ENCODE assay signal across 23 cellular contexts in genomic region chr17:11023639-11024479, GRCh38.
DNase-seq lines count a peak whose midpoint lies in the region; ATAC-seq, FAIRE-seq and TF ChIP-seq lines count a peak whose summit lies in the region.
"Had no signal": no experiment of that assay in that cellular context is flagged by ENCODE, and none has a peak within 500 bp of the region (broad histone marks: within the 10 kb centered on the region; RNA-seq: fewer than 3 reads in every experiment).

No MANE protein-coding gene starts in this region.

- dilution Hi-C loops in keratinocyte (cut with MboI; ENCODE audit: extremely low pct_ligation_motif_present, low sequenced_read_pairs) = no loop called here

- H3K4me1 Mint-ChIP-seq in mesothelial cell of epicardium (peaks cover 2% of the 10 kb centered on the region), nephron progenitor cell (peaks cover 9% of the 10 kb centered on the region), glutamatergic neuron (ENCODE audit: low read depth, unreplicated experiment) (no peaks in the 10 kb centered on the region)
- H3K4me1 Mint-ChIP-seq: B cell; CD4-positive, CD25-positive, alpha-beta regulatory T cell; GM23338 had no signal

- TF ChIP-seq CTCF in esophagus muscularis mucosa (IDR thresholded peaks at IDR 0.05) (no peak), keratinocyte (optimal IDR thresholded peaks at IDR 0.05 in 1 of 3, IDR thresholded peaks at IDR 0.05 in 1 of 3, conservative IDR thresholded peaks at IDR 0.05 in 1 of 3; ENCODE audit: extremely low read depth in 1 of 3, insufficient read depth in 2 of 3, low read length in 3 of 3) (no peak), mesothelial cell of epicardium (IDR thresholded peaks at IDR 0.05; ENCODE audit: unreplicated experiment) (no peak), nephron progenitor cell (IDR thresholded peaks at IDR 0.05) (no peak), glutamatergic neuron (IDR thresholded peaks at IDR 0.05; ENCODE audit: partially characterized antibody, unreplicated experiment) (no peak)

- H2AFZ ChIP-seq in keratinocyte (ENCODE audit: control insufficient read depth, low read length) = peak overlapping the region; percentile 48
- H2AFZ ChIP-seq: GM23338 had no signal

- H3K27ac ChIP-seq in esophagus muscularis mucosa (replicated peaks in 1 of 4) (no peak overlapping the region), keratinocyte (ENCODE audit: control insufficient read depth, insufficient read depth, low read length) (peak overlapping the region; percentile 31)
- H3K27ac ChIP-seq: 22Rv1, BLaER1, C4-2B had no signal

- H3K9me3 Mint-ChIP-seq in mesothelial cell of epicardium (no peaks in the 10 kb centered on the region), nephron progenitor cell (no peaks in the 10 kb centered on the region), glutamatergic neuron (ENCODE audit: unreplicated experiment) (no peaks in the 10 kb centered on the region)
- H3K9me3 Mint-ChIP-seq: CD8-positive, alpha-beta T cell had no signal

- no peak for ATAC-seq in GM19452 (IDR thresholded peaks at IDR 0.05; ENCODE audit: unreplicated experiment)
- no peak for ATAC-seq in Right ventricle myocardium inferior
- ATAC-seq: CD8-positive, alpha-beta T cell; GM23338 had no signal

- H3K4me3 Mint-ChIP-seq in mesothelial cell of epicardium (no peak overlapping the region), nephron progenitor cell (no peak overlapping the region), glutamatergic neuron (ENCODE audit: unreplicated experiment) (no peak overlapping the region)
- H3K4me3 Mint-ChIP-seq: B cell; CD4-positive, CD25-positive, alpha-beta regulatory T cell; CD8-positive, alpha-beta T cell; GM23338; HFFc6 had no signal

- H3K4me2 ChIP-seq in keratinocyte (ENCODE audit: control insufficient read depth, extremely low read depth, insufficient read depth, low read depth, low read length) = no peak overlapping the region
- H3K4me2 ChIP-seq: BLaER1, GM23338 had no signal

- H3K9me1 ChIP-seq in keratinocyte (ENCODE audit: control insufficient read depth, extremely low read depth, insufficient read depth, low read length) = no peaks in the 10 kb centered on the region

- TF ChIP-seq POLR2A in esophagus muscularis mucosa (IDR thresholded peaks at IDR 0.05; ENCODE audit: low read depth) (no peak), H54 (IDR thresholded peaks at IDR 0.05; ENCODE audit: low read depth, low read length) (no peak)

- intact Hi-C loops in esophagus muscularis mucosa (cut with DNase I) (no loop called here), Right ventricle myocardium inferior (cut with DNase I) (no loop called here)

- H3K4me1 ChIP-seq in esophagus muscularis mucosa = no peaks in the 10 kb centered on the region
- peaks cover 25% of the 10 kb centered on the region for H3K4me1 ChIP-seq in keratinocyte (ENCODE audit: control insufficient read depth, extremely low read depth, insufficient read depth, low read length)
- H3K4me1 ChIP-seq: Caco-2, HAP-1 had no signal

- no peaks in the 10 kb centered on the region for H3K79me2 ChIP-seq in keratinocyte (ENCODE audit: control insufficient read depth, insufficient read depth, low read length)

- H3K27me3 ChIP-seq in esophagus muscularis mucosa = no peaks in the 10 kb centered on the region
- H3K27me3 ChIP-seq in keratinocyte (ENCODE audit: control insufficient read depth, extremely low read depth, insufficient read depth, low read length) = no peaks in the 10 kb centered on the region
- H3K27me3 ChIP-seq: BLaER1 had no signal

- H3K27ac Mint-ChIP-seq in mesothelial cell of epicardium = peak overlapping the region; percentile 8
- no peak overlapping the region for H3K27ac Mint-ChIP-seq in nephron progenitor cell
- H3K27ac Mint-ChIP-seq in glutamatergic neuron (ENCODE audit: unreplicated experiment) = no peak overlapping the region
- H3K27ac Mint-ChIP-seq: B cell; CD4-positive, CD25-positive, alpha-beta regulatory T cell; CD8-positive, alpha-beta T cell; GM23338; HFFc6 had no signal

- H3K9ac ChIP-seq in keratinocyte (ENCODE audit: control insufficient read depth, extremely low read depth, insufficient read depth, low read length) = no peak overlapping the region
- H3K9ac ChIP-seq: BLaER1 had no signal

- DNase-seq in esophagus muscularis mucosa (ENCODE audit: extremely low spot score) (peak; percentile 85), keratinocyte (ENCODE audit: low read depth, low spot score) (peak; percentile 33), mesothelial cell of epicardium (ENCODE audit: low spot score in 2 of 2, unreplicated experiment in 2 of 2) (no peak), nephron progenitor cell (peak; percentile 2), H54 (ENCODE audit: insufficient read length, low spot score) (no peak), glutamatergic neuron (no peak), Right ventricle myocardium inferior (ENCODE audit: missing footprints) (no peak)
- DNase-seq: Caco-2; CD4-positive, CD25-positive, alpha-beta regulatory T cell; CD8-positive, alpha-beta T cell; DMS153; DND-41; HFFc6 had no signal

- H3K36me3 ChIP-seq in esophagus muscularis mucosa (no peaks in the 10 kb centered on the region), keratinocyte (ENCODE audit: control insufficient read depth in 2 of 2, extremely low read depth in 1 of 2, insufficient read depth in 2 of 2, low read length in 2 of 2) (no peaks in the 10 kb centered on the region)
- H3K36me3 ChIP-seq: BLaER1, HAP-1 had no signal

- WGBS in esophagus muscularis mucosa = 41% methylated on average over 5 of the region's 5 CpGs

- H3K27me3 Mint-ChIP-seq in mesothelial cell of epicardium (ENCODE audit: low read depth) = no peaks in the 10 kb centered on the region
- H3K27me3 Mint-ChIP-seq in nephron progenitor cell (ENCODE audit: low read depth, poor library complexity) = peaks cover 17% of the 10 kb centered on the region
- peaks cover 2% of the 10 kb centered on the region for H3K27me3 Mint-ChIP-seq in glutamatergic neuron (ENCODE audit: unreplicated experiment)

- H3K4me3 ChIP-seq in esophagus muscularis mucosa = no peak overlapping the region
- no peak overlapping the region for H3K4me3 ChIP-seq in keratinocyte (ENCODE audit: control insufficient read depth in 2 of 3, extremely low read depth in 1 of 3, insufficient read depth in 2 of 3, low read depth in 1 of 3, low read length in 3 of 3)
- H3K4me3 ChIP-seq: BLaER1, GM23338, HAP-1 had no signal

- H3K36me3 Mint-ChIP-seq in mesothelial cell of epicardium (no peaks in the 10 kb centered on the region), nephron progenitor cell (ENCODE audit: low read depth) (no peaks in the 10 kb centered on the region), glutamatergic neuron (ENCODE audit: unreplicated experiment) (no peaks in the 10 kb centered on the region)
- H3K36me3 Mint-ChIP-seq: CD4-positive, CD25-positive, alpha-beta regulatory T cell; CD8-positive, alpha-beta T cell had no signal

- no peak for TF ChIP-seq EP300 in esophagus muscularis mucosa (IDR thresholded peaks at IDR 0.05)

- FAIRE-seq in keratinocyte (lab: Jason Lieb, UNC) (peak; percentile 92), H54 (lab: Jason Lieb, UNC) (no peak)
- FAIRE-seq: A204.1, G401.6, GM19239 had no signal

- no peaks in the 10 kb centered on the region for H4K20me1 ChIP-seq in keratinocyte (ENCODE audit: control insufficient read depth, extremely low read depth, insufficient read depth, low read length)
- H4K20me1 ChIP-seq: BLaER1 had no signal

- H3K9me3 ChIP-seq in esophagus muscularis mucosa (no peaks in the 10 kb centered on the region), keratinocyte (ENCODE audit: control insufficient read depth, low read depth, low read length) (no peaks in the 10 kb centered on the region)
- H3K9me3 ChIP-seq: BLaER1, Caco-2, HAP-1 had no signal

Comparison
In these comparisons a context has a peak if more than half of its experiments do, and no peak if none do; other contexts are left out.
1. DNase-seq: peak in esophagus muscularis mucosa (single experiment), keratinocyte (single experiment) and nephron progenitor cell (single experiment); none in mesothelial cell of epicardium (0 of 2), H54 (single experiment), glutamatergic neuron (single experiment) and Right ventricle myocardium inferior (single experiment).